Comparison of ENCODE assay signal across 9 cellular contexts in the genomic region with DNA sequence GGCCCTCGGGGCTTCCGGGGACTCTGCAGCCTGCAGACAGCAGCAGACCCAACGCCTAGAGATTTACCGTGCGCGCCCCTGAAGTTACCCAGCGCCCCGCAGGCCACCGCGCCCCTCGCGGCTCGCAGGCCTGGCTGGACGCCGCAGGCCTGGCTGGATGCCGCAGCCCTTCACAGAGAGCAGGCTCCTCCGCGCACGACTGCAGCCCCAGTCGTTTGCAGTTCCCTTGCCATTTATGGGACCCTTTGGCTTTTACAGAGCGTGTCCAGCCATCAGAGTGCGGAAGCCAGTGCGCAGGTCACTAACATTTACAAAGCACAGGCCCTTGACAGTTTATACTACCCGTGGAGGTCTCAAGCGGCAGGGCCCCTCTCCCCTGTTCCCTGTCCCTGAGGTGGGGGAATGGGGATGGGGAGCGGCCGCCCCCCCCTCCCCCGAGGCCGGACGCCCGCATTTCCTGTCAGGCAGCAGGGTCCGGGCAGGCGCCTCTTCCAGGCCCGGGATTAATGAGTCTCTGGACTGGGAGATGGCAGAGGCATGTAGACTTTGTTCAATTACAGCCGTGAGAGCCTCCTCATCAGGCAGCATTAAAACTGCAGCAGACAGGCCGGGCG. TPM values are rescaled to one million over a fixed set of nuclear protein-coding genes. Genes with fewer than 3 reads are reported as not detected.
A peak's percentile ranks its signal among the peaks of the same experiment; 100 is the strongest.
DNase-seq lines count a peak whose midpoint lies in the region; ATAC-seq, FAIRE-seq and TF ChIP-seq lines count a peak whose summit lies in the region.
"Not testable (repeated sequence)": the region's sequence is repeated elsewhere in the genome, so short reads cannot be mapped to it uniquely, and the experiment has no call there.
"Had no signal": no experiment of that assay in that cellular context is flagged by ENCODE, and none has a peak within 500 bp of the region (broad histone marks: within the 10 kb centered on the region; RNA-seq: fewer than 3 reads in every experiment).

No MANE protein-coding gene starts in this region.

- not testable (repeated sequence) for H3K9ac ChIP-seq in SU-DHL-6 (ENCODE audit: low read length)

- H3K9me3 ChIP-seq in SU-DHL-6 (ENCODE audit: insufficient read depth, low read length); body of pancreas; right lobe of liver; pancreas; transverse colon: not testable (repeated sequence)

- TF ChIP-seq POLR2A in body of pancreas (IDR thresholded peaks at IDR 0.05); right lobe of liver (IDR thresholded peaks at IDR 0.05); transverse colon (IDR thresholded peaks at IDR 0.05): not testable (repeated sequence)

- not testable (repeated sequence) for H3K4me3 ChIP-seq in SU-DHL-6 (ENCODE audit: insufficient read depth, low read length, poor library complexity, severe bottlenecking); body of pancreas; fibroblast of the aortic adventitia (ENCODE audit: low read depth, low read length); right lobe of liver
- H3K4me3 ChIP-seq in pancreas (peak overlapping the region in 1 of 4 donors; percentile 12), transverse colon (peak overlapping the region in 1 of 4 donors; percentile 31)

- WGBS in body of pancreas, 2 donors: 21 to 69% methylated on average over 5 to 27 of the region's 37 CpGs
- WGBS in right lobe of liver (ENCODE audit: insufficient coverage, low coverage, low lambda C conversion rate, missing lambda C conversion rate): 8% methylated on average over 7 of the region's 37 CpGs
- WGBS in pancreas, 2 donors: 22 to 29% methylated on average over 22 to 33 of the region's 37 CpGs
- WGBS in transverse colon (ENCODE audit: low coverage in 1 of 2), 2 donors: 44% methylated on average over 15 of the region's 37 CpGs; no CpG with 5 or more reads in 1 of the 2 donors

- not testable (repeated sequence) for TF ChIP-seq EP300 in transverse colon (IDR thresholded peaks at IDR 0.05; ENCODE audit: low read depth)

- not testable (repeated sequence) for H4K20me1 ChIP-seq in SU-DHL-6 (ENCODE audit: low read depth, low read length)

- in situ Hi-C loops in transverse colon (cut with MboI; ENCODE audit: low pct_ligation_motif_present in 1 of 4, low pct_unique_long_range_greater_than_20kb in 1 of 4, low sequenced_read_pairs in 3 of 4): loop anchor here (10.0 to 25.0 kb wide), 4 partner anchors 62 to 470 kb away; partner anchors contain the start of gene NATD1 (in 1 of the 4)

- H3K4me1 ChIP-seq in body of pancreas, right lobe of liver, pancreas: not testable (repeated sequence)
- peaks cover 0 to 22% (median 14%) of the 10 kb centered on the region in 4 donors for H3K4me1 ChIP-seq in transverse colon

- H3F3A ChIP-seq in SU-DHL-6 (ENCODE audit: insufficient read depth): not testable (repeated sequence)

- not testable (repeated sequence) for H3K36me3 ChIP-seq in SU-DHL-6 (ENCODE audit: low read length); body of pancreas (replicated peaks in 1 of 2; ENCODE audit: insufficient read depth in 1 of 2, low read depth in 2 of 2); right lobe of liver; pancreas; transverse colon

- peak overlapping the region; percentile 27 for H3K4me2 ChIP-seq in SU-DHL-6 (ENCODE audit: low read depth, low read length, poor library complexity, severe bottlenecking)

- TF ChIP-seq CTCF in SU-DHL-6 (IDR thresholded peaks at IDR 0.05; ENCODE audit: insufficient read depth, low read length, poor library complexity, severe bottlenecking); body of pancreas (IDR thresholded peaks at IDR 0.05); fibroblast of the aortic adventitia (IDR thresholded peaks at IDR 0.05; ENCODE audit: insufficient read depth, low read length); right lobe of liver (IDR thresholded peaks at IDR 0.05); pancreas (IDR thresholded peaks at IDR 0.05); transverse colon (IDR thresholded peaks at IDR 0.05): not testable (repeated sequence)

- not testable (repeated sequence) for H3K27me3 ChIP-seq in SU-DHL-6 (ENCODE audit: low read length); body of pancreas; right lobe of liver; pancreas; transverse colon

- DNase-seq in body of pancreas, right lobe of liver, transverse colon: not testable (repeated sequence)
- DNase-seq in fibroblast of the aortic adventitia (ENCODE audit: low read depth) (peak; percentile 34), pancreas (peak in 2 of 6 donors; percentile 31 to 37)

- FAIRE-seq in pancreas (lab: Jason Lieb, UNC): not testable (repeated sequence)

- intact Hi-C loops in body of pancreas (cut with DNase I); transverse colon (cut with DNase I; ENCODE audit: low total_unique reads): not testable (repeated sequence)
- intact Hi-C loops in right lobe of liver (cut with DNase I) (loop anchor here in 1 of 2 donors (10.0 kb wide), 1 partner anchor 198 kb away; no protein-coding TSS in a partner anchor), pancreas (cut with DNase I) (loop anchor here in 1 of 3 donors (10.0 kb wide), 1 partner anchor 198 kb away; no protein-coding TSS in a partner anchor)

- not testable (repeated sequence) for H3K9me2 ChIP-seq in SU-DHL-6 (replicated peaks; ENCODE audit: insufficient read depth, low read length)

- H3K27ac ChIP-seq in SU-DHL-6 (ENCODE audit: low read depth, low read length); right lobe of liver; pancreas: not testable (repeated sequence)
- H3K27ac ChIP-seq in body of pancreas (peak overlapping the region in 1 of 4 donors; percentile 6), transverse colon (peak overlapping the region; percentile 58 to 79 (median 67))

- H3K79me2 ChIP-seq in SU-DHL-6 (ENCODE audit: insufficient read depth, low read length): not testable (repeated sequence)

- not testable (repeated sequence) for H2AFZ ChIP-seq in SU-DHL-6 (ENCODE audit: low read depth, low read length, severe bottlenecking)

- ATAC-seq in GM18867 (IDR thresholded peaks at IDR 0.05; ENCODE audit: unreplicated experiment) (peak; percentile 11), HG03175 (IDR thresholded peaks at IDR 0.05; ENCODE audit: unreplicated experiment) (peak; percentile 15), body of pancreas (peak; percentile 31), right lobe of liver (peak; percentile 3 to 11 (median 8)), pancreas (peak; percentile 17 to 39 (median 26))

RNA-seq across cellular contexts. Expression of gene MAP2K3, which starts 32.5 kb away (rescaled TPM):
- 10 to 100 TPM; 15.3 to 48.1 TPM for total RNA-seq in body of pancreas
- 22.9 and 24.5 TPM in 2 replicates for total RNA-seq in fibroblast of the aortic adventitia (ENCODE audit: low replicate concordance)
- 10 to 100 TPM; 22.6 to 80.7 (median 60.7) TPM for total RNA-seq in right lobe of liver
- 10 to 100 TPM; 16.4 to 25.0 (median 19.9) TPM for total RNA-seq in pancreas
- 10 to 100 TPM; 21.9 to 40.9 TPM for polyA plus RNA-seq in pancreas
- total RNA-seq in transverse colon: 100 to 1,000 TPM in 1 of 4 donors, 10 to 100 TPM in 3; 44.4 to 148 (median 59.6) TPM

RNA-seq across cellular contexts. Expression of gene KCNJ12, which starts 59.2 kb away (rescaled TPM):
- total RNA-seq in body of pancreas (under 1 TPM; 0.52 to 0.99 TPM), fibroblast of the aortic adventitia (ENCODE audit: low replicate concordance) (1.7 and 2.7 TPM in 2 replicates), right lobe of liver (1 to 10 TPM in 1 of 6 experiments, under 1 TPM in 5; 0.07 to 2.2 (median 0.23) TPM), pancreas (under 1 TPM; 0.09 to 0.37 (median 0.12) TPM), transverse colon (1 to 10 TPM; 1.1 to 2.5 (median 2.3) TPM)
- under 1 TPM; 0.15 to 0.16 TPM for polyA plus RNA-seq in pancreas
- total RNA-seq: T-helper 2 cell treated with Interferon-gamma antibody and Interleukin-4, amounts not matched to agents 100 ng/mL and 5 ng/mL, for 36 hours had no signal
